ENCODE assay signal across 8 cellular contexts in genomic region chr19:49677901-49678674, GRCh38. TPM values are rescaled to one million over a fixed set of nuclear protein-coding genes. Genes with fewer than 3 reads are reported as not detected.
DNase-seq lines count a peak whose midpoint lies in the region; ATAC-seq and TF ChIP-seq lines count a peak whose summit lies in the region.

No MANE protein-coding gene starts in this region.

- H3K4me3 ChIP-seq in DND-41 (ENCODE audit: low read depth in 1 of 2, low read length in 2 of 2) (peak overlapping the region; percentile 83 to 91), SK-N-MC (peak overlapping the region; percentile 93), heart left ventricle (peak overlapping the region; percentile 71 to 100 (median 94)), urinary bladder (ENCODE audit: low read depth, low read length) (peak overlapping the region; percentile 94)

- no peaks in the 10 kb centered on the region for H3K9me3 ChIP-seq in DND-41 (ENCODE audit: insufficient read depth, low read length, severe bottlenecking)
- H3K9me3 ChIP-seq in SK-N-MC (ENCODE audit: low read depth, low read length): no peaks in the 10 kb centered on the region
- H3K9me3 ChIP-seq in heart left ventricle: no peaks in the 10 kb centered on the region

- peak overlapping the region; percentile 96 for H3K27ac Mint-ChIP-seq in activated naive CD4-positive, alpha-beta T cell treated with anti-CD3 and anti-CD28 coated beads, Interleukin-2, amount 50 U/mL, for 24 hours

- intact Hi-C loops in heart left ventricle (cut with DNase I): loop anchor here in 7 of 10 donors (1.0 to 10.0 kb wide), 13 partner anchors 37 to 235 kb away; partner anchors contain the start of genes PRR12 (in 3 of the 7), PNKP (in 2 of the 7), RPS11 (in 2 of the 7) and AP2A1 (in 1 of the 7)
- intact Hi-C loops in posterior vena cava (cut with DNase I): no loop called here

- H3K79me2 ChIP-seq in DND-41 (ENCODE audit: insufficient read depth, low read length): peaks cover 53% of the 10 kb centered on the region

- WGBS in heart left ventricle, 4 donors: 3 to 6% (median 4%) methylated on average over 21 of the region's 21 CpGs
- 4% methylated on average over 21 of the region's 21 CpGs for WGBS in urinary bladder

- H3K36me3 Mint-ChIP-seq in activated naive CD4-positive, alpha-beta T cell treated with anti-CD3 and anti-CD28 coated beads, Interleukin-2, amount 50 U/mL, for 24 hours: no peaks in the 10 kb centered on the region

- no peaks in the 10 kb centered on the region for H3K27me3 Mint-ChIP-seq in activated naive CD4-positive, alpha-beta T cell treated with anti-CD3 and anti-CD28 coated beads, Interleukin-2, amount 50 U/mL, for 24 hours

- H3K27me3 ChIP-seq in DND-41 (ENCODE audit: insufficient read depth, low read length, poor library complexity) (no peaks in the 10 kb centered on the region), heart left ventricle (no peaks in the 10 kb centered on the region)

- no peak overlapping the region for H2AFZ ChIP-seq in DND-41 (ENCODE audit: low read depth, low read length)

- no peaks in the 10 kb centered on the region for H3K9me3 Mint-ChIP-seq in activated naive CD4-positive, alpha-beta T cell treated with anti-CD3 and anti-CD28 coated beads, Interleukin-2, amount 50 U/mL, for 24 hours

- H3K4me1 ChIP-seq in DND-41 (ENCODE audit: insufficient read depth, low read length) (peaks cover 38% of the 10 kb centered on the region), heart left ventricle (peaks cover 0 to 54% (median 37%) of the 10 kb centered on the region in 12 donors), urinary bladder (ENCODE audit: insufficient read depth) (no peaks in the 10 kb centered on the region)

- peaks cover 28% of the 10 kb centered on the region for H3K4me1 Mint-ChIP-seq in activated naive CD4-positive, alpha-beta T cell treated with anti-CD3 and anti-CD28 coated beads, Interleukin-2, amount 50 U/mL, for 24 hours

- peak overlapping the region; percentile 99 for H3K9ac ChIP-seq in DND-41 (ENCODE audit: low read depth, low read length)
- H3K9ac ChIP-seq in SK-N-MC (ENCODE audit: insufficient read length): peak overlapping the region; percentile 91

- DNase-seq in DND-41 (peak; percentile 87), Kasumi-1 (lab: John Stamatoyannopoulos, UW) (peak; percentile 63 to 69), SK-N-MC (ENCODE audit: low read depth, low spot score) (peak; percentile 73), heart left ventricle (peak in 4 of 5 donors; percentile 65 to 78 (median 72)), posterior vena cava (ENCODE audit: low spot score) (peak; percentile 92)

- peak overlapping the region; percentile 93 for H3K4me3 Mint-ChIP-seq in activated naive CD4-positive, alpha-beta T cell treated with anti-CD3 and anti-CD28 coated beads, Interleukin-2, amount 50 U/mL, for 24 hours

- no peak for TF ChIP-seq POLR2A in heart left ventricle (IDR thresholded peaks at IDR 0.05)

- peak; percentile 87 for TF ChIP-seq CTCF in DND-41 (IDR thresholded peaks at IDR 0.05; ENCODE audit: borderline replicate concordance, extremely low read depth, low read length, poor library complexity, severe bottlenecking)
- TF ChIP-seq CTCF in heart left ventricle (IDR thresholded peaks at IDR 0.05): peak; percentile 46 to 69 (median 60)

- no peak for ATAC-seq in DND-41 (ENCODE audit: insufficient read depth, low read depth)
- no peak for ATAC-seq in heart left ventricle
- no peak for ATAC-seq in GM21390 (IDR thresholded peaks at IDR 0.05; ENCODE audit: unreplicated experiment)

- H4K20me1 ChIP-seq in DND-41 (ENCODE audit: insufficient read depth, low read length): peaks cover 45% of the 10 kb centered on the region

- H3K4me2 ChIP-seq in DND-41 (ENCODE audit: insufficient read depth, low read length): peak overlapping the region; percentile 79

- H3K27ac ChIP-seq in DND-41 (ENCODE audit: low read length): peak overlapping the region; percentile 96
- H3K27ac ChIP-seq in SK-N-MC: peak overlapping the region; percentile 89
- peak overlapping the region; percentile 80 to 100 (median 95) for H3K27ac ChIP-seq in heart left ventricle
- peak overlapping the region; percentile 83 for H3K27ac ChIP-seq in urinary bladder (ENCODE audit: low read depth)

- H3K36me3 ChIP-seq in DND-41 (ENCODE audit: insufficient read depth, low read length): peaks cover 40% of the 10 kb centered on the region
- H3K36me3 ChIP-seq in SK-N-MC (ENCODE audit: insufficient read depth, low read length): peaks cover 30% of the 10 kb centered on the region
- peaks cover 0 to 24% (median 22%) of the 10 kb centered on the region in 9 donors for H3K36me3 ChIP-seq in heart left ventricle
- no peaks in the 10 kb centered on the region for H3K36me3 ChIP-seq in urinary bladder (ENCODE audit: insufficient read depth)

RNA-seq across cellular contexts. Expression of gene PRMT1, which starts 1.0 kb away (rescaled TPM):
- total RNA-seq in heart left ventricle (100 to 1,000 TPM; 106 to 170 (median 124) TPM), posterior vena cava (10 to 100 TPM; 79.1 to 91.5 TPM), urinary bladder (121 TPM)
- polyA plus RNA-seq in heart left ventricle (100 to 1,000 TPM; 113 to 283 TPM), urinary bladder (215 TPM)

RNA-seq across cellular contexts. Expression of gene ADM5, which starts 11.3 kb away (rescaled TPM):
- total RNA-seq in heart left ventricle: 1 to 10 TPM in 1 of 9 donors, under 1 TPM in 7, not detected in 1; 0.14 to 1.6 (median 0.48) TPM
- polyA plus RNA-seq in heart left ventricle: under 1 TPM; 0.58 to 0.76 TPM
- 1 to 10 TPM in 1 of 2 donors, under 1 TPM in 1; 1.00 to 1.0 TPM for total RNA-seq in posterior vena cava
- total RNA-seq in urinary bladder: 1.4 TPM
- 6.3 TPM for polyA plus RNA-seq in urinary bladder

RNA-seq across cellular contexts. Expression of gene BCL2L12, which starts 12.4 kb away (rescaled TPM):
- total RNA-seq in heart left ventricle (10 to 100 TPM in 5 of 9 donors, 1 to 10 TPM in 4; 5.9 to 15.9 (median 10.0) TPM), posterior vena cava (1 to 10 TPM; 8.5 to 9.3 TPM), urinary bladder (3.1 TPM)
- polyA plus RNA-seq in heart left ventricle (10 to 100 TPM; 14.2 to 18.6 TPM), urinary bladder (23.6 TPM)

RNA-seq across cellular contexts. Expression of gene IRF3, which starts 12.4 kb away (rescaled TPM):
- total RNA-seq in heart left ventricle (10 to 100 TPM; 23.1 to 55.7 (median 30.5) TPM), posterior vena cava (10 to 100 TPM; 40.6 to 50.9 TPM), urinary bladder (31.9 TPM)
- polyA plus RNA-seq in heart left ventricle (10 to 100 TPM; 35.1 to 68.0 TPM), urinary bladder (84.9 TPM)

RNA-seq across cellular contexts. Expression of gene CPT1C, which starts 12.8 kb away (rescaled TPM):
- total RNA-seq in heart left ventricle (1 to 10 TPM in 8 of 9 donors, under 1 TPM in 1; 1.00 to 6.0 (median 2.2) TPM), posterior vena cava (10 to 100 TPM; 10.6 to 11.8 TPM), urinary bladder (11.8 TPM)
- polyA plus RNA-seq in heart left ventricle (1 to 10 TPM; 3.0 to 3.1 TPM), urinary bladder (7.3 TPM)

Comparison
In these comparisons a context has a peak if more than half of its experiments do, and no peak if none do; other contexts are left out.
1. intact Hi-C loops: an anchor here in heart left ventricle (1.0 to 10.0 kb wide); none called in posterior vena cava.